Comparison of ENCODE assay signal across 2 cellular contexts in the genomic region with DNA sequence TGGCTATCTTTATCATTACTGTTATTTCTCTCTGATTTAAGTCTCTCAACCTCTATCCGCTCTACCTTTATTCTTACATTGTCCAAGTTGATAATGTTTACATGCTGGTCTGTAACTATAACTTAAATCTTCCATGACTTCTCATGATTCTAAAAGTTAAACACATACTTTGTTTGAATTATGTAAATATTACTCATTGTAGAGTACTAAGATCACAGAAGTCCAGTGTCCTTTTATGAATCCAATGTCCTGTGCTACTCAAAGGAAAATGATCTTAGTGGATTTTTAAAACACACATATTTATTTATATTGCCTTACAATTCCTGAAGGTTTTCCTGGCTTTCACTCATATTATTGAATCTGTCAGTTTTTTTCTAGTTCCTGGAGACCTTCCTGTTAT.
TF ChIP-seq lines count a peak whose summit lies in the region.

No MANE protein-coding gene starts in this region.

TF ChIP-seq in HepG2, 621 proteins besides CTCF, POLR2A, EP300 and RAD21:
- no peak for TF ChIP-seq POLR2G (IDR thresholded peaks at IDR 0.05; ENCODE audit: low read depth, low read length)
- TF ChIP-seq, protein P1, sequence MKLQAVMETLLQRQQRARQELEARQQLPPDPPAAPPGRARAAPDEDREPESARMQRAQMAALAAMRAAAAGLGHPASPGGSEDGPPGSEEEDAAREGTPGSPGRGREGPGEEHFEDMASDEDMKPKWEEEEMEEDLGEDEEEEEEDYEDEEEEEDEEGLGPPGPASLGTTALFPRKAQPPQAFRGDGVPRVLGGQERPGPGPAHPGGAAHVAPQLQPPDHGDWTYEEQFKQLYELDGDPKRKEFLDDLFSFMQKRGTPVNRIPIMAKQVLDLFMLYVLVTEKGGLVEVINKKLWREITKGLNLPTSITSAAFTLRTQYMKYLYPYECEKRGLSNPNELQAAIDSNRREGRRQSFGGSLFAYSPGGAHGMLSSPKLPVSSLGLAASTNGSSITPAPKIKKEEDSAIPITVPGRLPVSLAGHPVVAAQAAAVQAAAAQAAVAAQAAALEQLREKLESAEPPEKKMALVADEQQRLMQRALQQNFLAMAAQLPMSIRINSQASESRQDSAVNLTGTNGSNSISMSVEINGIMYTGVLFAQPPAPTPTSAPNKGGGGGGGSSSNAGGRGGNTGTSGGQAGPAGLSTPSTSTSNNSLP (IDR thresholded peaks at IDR 0.05; ENCODE audit: low read depth, low read length) = 0 out of 2 replicates have a peak, but pooled peaks have one; percentile 24
- peak; percentile 26; the same call in 1 of the 2 replicates for TF ChIP-seq SOX5 (CRISPR knock-in tag; IDR thresholded peaks at IDR 0.05; ENCODE audit: borderline replicate concordance)
- TF ChIP-seq, protein P2, sequence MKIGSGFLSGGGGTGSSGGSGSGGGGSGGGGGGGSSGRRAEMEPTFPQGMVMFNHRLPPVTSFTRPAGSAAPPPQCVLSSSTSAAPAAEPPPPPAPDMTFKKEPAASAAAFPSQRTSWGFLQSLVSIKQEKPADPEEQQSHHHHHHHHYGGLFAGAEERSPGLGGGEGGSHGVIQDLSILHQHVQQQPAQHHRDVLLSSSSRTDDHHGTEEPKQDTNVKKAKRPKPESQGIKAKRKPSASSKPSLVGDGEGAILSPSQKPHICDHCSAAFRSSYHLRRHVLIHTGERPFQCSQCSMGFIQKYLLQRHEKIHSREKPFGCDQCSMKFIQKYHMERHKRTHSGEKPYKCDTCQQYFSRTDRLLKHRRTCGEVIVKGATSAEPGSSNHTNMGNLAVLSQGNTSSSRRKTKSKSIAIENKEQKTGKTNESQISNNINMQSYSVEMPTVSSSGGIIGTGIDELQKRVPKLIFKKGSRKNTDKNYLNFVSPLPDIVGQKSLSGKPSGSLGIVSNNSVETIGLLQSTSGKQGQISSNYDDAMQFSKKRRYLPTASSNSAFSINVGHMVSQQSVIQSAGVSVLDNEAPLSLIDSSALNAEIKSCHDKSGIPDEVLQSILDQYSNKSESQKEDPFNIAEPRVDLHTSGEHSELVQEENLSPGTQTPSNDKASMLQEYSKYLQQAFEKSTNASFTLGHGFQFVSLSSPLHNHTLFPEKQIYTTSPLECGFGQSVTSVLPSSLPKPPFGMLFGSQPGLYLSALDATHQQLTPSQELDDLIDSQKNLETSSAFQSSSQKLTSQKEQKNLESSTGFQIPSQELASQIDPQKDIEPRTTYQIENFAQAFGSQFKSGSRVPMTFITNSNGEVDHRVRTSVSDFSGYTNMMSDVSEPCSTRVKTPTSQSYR (CRISPR knock-in tag; IDR thresholded peaks at IDR 0.05; ENCODE audit: borderline replicate concordance) = no peak
- no peak for TF ChIP-seq ZNF816 (CRISPR knock-in tag; IDR thresholded peaks at IDR 0.05; ENCODE audit: borderline replicate concordance)
- no peak for TF ChIP-seq PRMT3 (CRISPR knock-in tag; IDR thresholded peaks at IDR 0.05; ENCODE audit: borderline replicate concordance, low read depth)
- no peak for TF ChIP-seq ADNP (CRISPR knock-in tag; IDR thresholded peaks at IDR 0.05)
- no peak for TF ChIP-seq ETV6 (CRISPR knock-in tag; conservative IDR thresholded peaks at IDR 0.05)
- TF ChIP-seq MEIS2 (CRISPR knock-in tag; IDR thresholded peaks at IDR 0.05) = no peak

TF ChIP-seq in IMR-90, 13 proteins besides CTCF, POLR2A, EP300 and RAD21:
- TF ChIP-seq CEBPB (IDR thresholded peaks at IDR 0.05; ENCODE audit: low read depth, low read length) (no peak), RFX5 (IDR thresholded peaks at IDR 0.05; ENCODE audit: low read depth, low read length) (no peak), MAFK (IDR thresholded peaks at IDR 0.05; ENCODE audit: low read depth, low read length) (no peak)
